18 cellular contexts compared by ENCODE assay signal in genomic region chr5:59001154-59001553, GRCh38.
DNase-seq lines count a peak whose midpoint lies in the region; ATAC-seq and TF ChIP-seq lines count a peak whose summit lies in the region.
"Had no signal": no experiment of that assay in that cellular context is flagged by ENCODE, and none has a peak within 500 bp of the region (broad histone marks: within the 10 kb centered on the region; RNA-seq: fewer than 3 reads in every experiment).

No MANE protein-coding gene starts in this region.

- peaks cover 67% of the 10 kb centered on the region for H3K4me1 Mint-ChIP-seq in activated naive CD4-positive, alpha-beta T cell treated with anti-CD3 and anti-CD28 coated beads, Interleukin-2, amount 50 U/mL, for 24 hours

- no peaks in the 10 kb centered on the region for H3K9me3 ChIP-seq in SK-N-MC (ENCODE audit: low read depth, low read length)
- no peaks in the 10 kb centered on the region for H3K9me3 ChIP-seq in gastrocnemius medialis
- H3K9me3 ChIP-seq in breast epithelium: no peaks in the 10 kb centered on the region
- H3K9me3 ChIP-seq: vagina had no signal

- no peak overlapping the region for H3K4me3 Mint-ChIP-seq in activated naive CD4-positive, alpha-beta T cell treated with anti-CD3 and anti-CD28 coated beads, Interleukin-2, amount 50 U/mL, for 24 hours
- H3K4me3 Mint-ChIP-seq: effector memory CD8-positive, alpha-beta T cell had no signal

- in situ Hi-C loops in gastrocnemius medialis (cut with MboI; ENCODE audit: low sequenced_read_pairs in 4 of 4): loop anchor here (10.0 to 25.0 kb wide), 2 partner anchors 106 to 114 kb away; no protein-coding TSS in a partner anchor

- no peak for ATAC-seq in gastrocnemius medialis
- ATAC-seq: effector memory CD8-positive, alpha-beta T cell had no signal

- H3K27me3 ChIP-seq in gastrocnemius medialis (no peaks in the 10 kb centered on the region), breast epithelium (no peaks in the 10 kb centered on the region)
- H3K27me3 ChIP-seq: vagina had no signal

- no peak for TF ChIP-seq CTCF in fibroblast of villous mesenchyme (IDR thresholded peaks at IDR 0.05; ENCODE audit: insufficient read depth, low read depth, low read length)
- TF ChIP-seq CTCF in gastrocnemius medialis (IDR thresholded peaks at IDR 0.05 in 4 of 5, conservative IDR thresholded peaks at IDR 0.05 in 1 of 5): no peak
- no peak for TF ChIP-seq CTCF in breast epithelium (IDR thresholded peaks at IDR 0.05)
- TF ChIP-seq CTCF in GM20000 (IDR thresholded peaks at IDR 0.05; ENCODE audit: extremely low read depth, missing control alignments): no peak

- no peak overlapping the region for H3K4me3 ChIP-seq in SK-N-MC
- H3K4me3 ChIP-seq in fibroblast of villous mesenchyme (ENCODE audit: low read depth, low read length): no peak overlapping the region
- no peak overlapping the region for H3K4me3 ChIP-seq in gastrocnemius medialis
- no peak overlapping the region for H3K4me3 ChIP-seq in breast epithelium
- H3K4me3 ChIP-seq: lung, vagina had no signal

- intact Hi-C loops in gastrocnemius medialis (cut with DNase I; ENCODE audit: low total_unique reads): loop anchor here (10.0 kb wide), 2 partner anchors 76 to 364 kb away; no protein-coding TSS in a partner anchor
- intact Hi-C loops in breast epithelium (cut with DNase I; ENCODE audit: low total_unique reads): no loop called here

- no peaks in the 10 kb centered on the region for H3K27me3 Mint-ChIP-seq in activated naive CD4-positive, alpha-beta T cell treated with anti-CD3 and anti-CD28 coated beads, Interleukin-2, amount 50 U/mL, for 24 hours
- H3K27me3 Mint-ChIP-seq: effector memory CD8-positive, alpha-beta T cell had no signal

- peak overlapping the region; percentile 12 for H3K27ac Mint-ChIP-seq in activated naive CD4-positive, alpha-beta T cell treated with anti-CD3 and anti-CD28 coated beads, Interleukin-2, amount 50 U/mL, for 24 hours

- no peaks in the 10 kb centered on the region for H3K9me3 Mint-ChIP-seq in activated naive CD4-positive, alpha-beta T cell treated with anti-CD3 and anti-CD28 coated beads, Interleukin-2, amount 50 U/mL, for 24 hours
- H3K9me3 Mint-ChIP-seq: effector memory CD8-positive, alpha-beta T cell had no signal

- no peak for DNase-seq in activated naive CD4-positive, alpha-beta T cell treated with Interleukin-2 at 50 U/mL for 16 hours
- DNase-seq in SK-N-MC (ENCODE audit: low read depth, low spot score) (no peak), fibroblast of villous mesenchyme (ENCODE audit: low read depth) (peak; percentile 18), gastrocnemius medialis (no peak), breast epithelium (ENCODE audit: low spot score in 2 of 2) (no peak), GM20000 (ENCODE audit: low spot score) (no peak), HuH-7.5 (ENCODE audit: low spot score) (no peak)
- DNase-seq: activated CD8-positive, alpha-beta memory T cell treated with anti-CD3 and anti-CD28 coated beads, Interleukin-2, amount 50 U/mL, for 48 hours; Calu3; effector memory CD8-positive, alpha-beta T cell; foreskin keratinocyte; H7; NCI-H1105 treated with DMSO at 0.1 percent for 48 hours; stimulated activated naive CD4-positive, alpha-beta T cell treated with Interleukin-2 at 50 U/mL for 16 hours; T-helper 2 cell had no signal

- H3K4me1 ChIP-seq in gastrocnemius medialis: peaks cover 54 to 66% of the 10 kb centered on the region in 2 donors
- H3K4me1 ChIP-seq in breast epithelium: no peaks in the 10 kb centered on the region
- H3K4me1 ChIP-seq: foreskin keratinocyte had no signal

- TF ChIP-seq POLR2A in gastrocnemius medialis (IDR thresholded peaks at IDR 0.05) (no peak), breast epithelium (IDR thresholded peaks at IDR 0.05) (no peak)

- no peak overlapping the region for H3K9ac ChIP-seq in SK-N-MC (ENCODE audit: insufficient read length)

- peaks cover 4% of the 10 kb centered on the region for H3K36me3 Mint-ChIP-seq in activated naive CD4-positive, alpha-beta T cell treated with anti-CD3 and anti-CD28 coated beads, Interleukin-2, amount 50 U/mL, for 24 hours

- H3K27ac ChIP-seq in SK-N-MC (peak overlapping the region; percentile 30; the same call in 1 of the 2 replicates), gastrocnemius medialis (peak overlapping the region; percentile 62 to 79 (median 68)), breast epithelium (no peak overlapping the region)
- H3K27ac ChIP-seq: foreskin keratinocyte, vagina had no signal

- H3K36me3 ChIP-seq in SK-N-MC (ENCODE audit: insufficient read depth, low read length) (no peaks in the 10 kb centered on the region), gastrocnemius medialis (no peaks in the 10 kb centered on the region), breast epithelium (no peaks in the 10 kb centered on the region)
- H3K36me3 ChIP-seq: vagina had no signal

Comparison
In these comparisons a context has a peak if more than half of its experiments do, and no peak if none do; other contexts are left out.
1. H3K27ac ChIP-seq: peak in SK-N-MC (single experiment) and gastrocnemius medialis (4 of 4); none in breast epithelium (0 of 2).